Comparison of ENCODE assay signal across 22 cellular contexts in genomic region chr12:132043216-132043615, GRCh38.
"Had no signal": no experiment of that assay in that cellular context is flagged by ENCODE, and none has a peak within 500 bp of the region (broad histone marks: within the 10 kb centered on the region; RNA-seq: fewer than 3 reads in every experiment).

No MANE protein-coding gene starts in this region.

- H3K4me3 ChIP-seq: coronary artery, gastroesophageal sphincter, heart left ventricle, hepatocyte, prostate gland, sigmoid colon, spleen, suprapubic skin, transverse colon, vagina had no signal

- H3K4me1 Mint-ChIP-seq: nephron progenitor cell; stimulated activated memory B cell treated with anti-CD40 and anti-IgM and Interleukin-4, amounts not matched to agents 10 μg/mL and 1 μg/mL and 100 μg/mL, for 72 hours had no signal

- H3K27ac Mint-ChIP-seq: nephron progenitor cell; stimulated activated memory B cell treated with anti-CD40 and anti-IgM and Interleukin-4, amounts not matched to agents 10 μg/mL and 1 μg/mL and 100 μg/mL, for 72 hours; stimulated activated naive CD8-positive, alpha-beta T cell treated with anti-CD3 and anti-CD28 coated beads, Interleukin-15, Interleukin-2, amounts not matched to agents 100 ng/mL and 50 ng/mL, for 24 hours had no signal

- ATAC-seq: esophagus mucosa; gastroesophageal sphincter; heart left ventricle; left lobe of liver; naive thymus-derived CD8-positive, alpha-beta T cell; right cardiac atrium; stimulated activated memory B cell treated with anti-CD40 and anti-IgM and Interleukin-4, amounts not matched to agents 10 μg/mL and 1 μg/mL and 100 μg/mL, for 72 hours had no signal

- H3K9me3 ChIP-seq: gastroesophageal sphincter, heart left ventricle, prostate gland, sigmoid colon, spleen, suprapubic skin, transverse colon, vagina had no signal

- H3K4me3 Mint-ChIP-seq: nephron progenitor cell; stimulated activated memory B cell treated with anti-CD40 and anti-IgM and Interleukin-4, amounts not matched to agents 10 μg/mL and 1 μg/mL and 100 μg/mL, for 72 hours; stimulated activated naive CD8-positive, alpha-beta T cell treated with anti-CD3 and anti-CD28 coated beads, Interleukin-15, Interleukin-2, amounts not matched to agents 100 ng/mL and 50 ng/mL, for 24 hours had no signal

- H3K27me3 Mint-ChIP-seq: naive thymus-derived CD8-positive, alpha-beta T cell; stimulated activated memory B cell treated with anti-CD40 and anti-IgM and Interleukin-4, amounts not matched to agents 10 μg/mL and 1 μg/mL and 100 μg/mL, for 72 hours; stimulated activated naive CD8-positive, alpha-beta T cell treated with anti-CD3 and anti-CD28 coated beads, Interleukin-15, Interleukin-2, amounts not matched to agents 100 ng/mL and 50 ng/mL, for 24 hours had no signal

- H3K27me3 ChIP-seq: gastroesophageal sphincter, heart left ventricle, hepatocyte, sigmoid colon, spleen, suprapubic skin, transverse colon, vagina had no signal

- H3K27ac ChIP-seq: coronary artery, gastroesophageal sphincter, heart left ventricle, hepatocyte, prostate gland, sigmoid colon, spleen, suprapubic skin, transverse colon, vagina had no signal

- H3K9me3 Mint-ChIP-seq: naive thymus-derived CD8-positive, alpha-beta T cell; nephron progenitor cell; stimulated activated memory B cell treated with anti-CD40 and anti-IgM and Interleukin-4, amounts not matched to agents 10 μg/mL and 1 μg/mL and 100 μg/mL, for 72 hours; stimulated activated naive CD8-positive, alpha-beta T cell treated with anti-CD3 and anti-CD28 coated beads, Interleukin-15, Interleukin-2, amounts not matched to agents 100 ng/mL and 50 ng/mL, for 24 hours had no signal

- H3K4me1 ChIP-seq: gastroesophageal sphincter, heart left ventricle, prostate gland, spleen, suprapubic skin, transverse colon, vagina had no signal

- FAIRE-seq: kidney had no signal

- DNase-seq: dermis blood vessel endothelial cell; effector memory CD4-positive, alpha-beta T cell; foreskin fibroblast; heart left ventricle; kidney; nephron progenitor cell; right cardiac atrium; sigmoid colon; spleen; stimulated activated CD4-positive, alpha-beta T cell treated with anti-CD3 and anti-CD28 coated beads, Interleukin-4, amount 100 ng/mL, for 4 hours; transverse colon had no signal
